In the genomic region with DNA sequence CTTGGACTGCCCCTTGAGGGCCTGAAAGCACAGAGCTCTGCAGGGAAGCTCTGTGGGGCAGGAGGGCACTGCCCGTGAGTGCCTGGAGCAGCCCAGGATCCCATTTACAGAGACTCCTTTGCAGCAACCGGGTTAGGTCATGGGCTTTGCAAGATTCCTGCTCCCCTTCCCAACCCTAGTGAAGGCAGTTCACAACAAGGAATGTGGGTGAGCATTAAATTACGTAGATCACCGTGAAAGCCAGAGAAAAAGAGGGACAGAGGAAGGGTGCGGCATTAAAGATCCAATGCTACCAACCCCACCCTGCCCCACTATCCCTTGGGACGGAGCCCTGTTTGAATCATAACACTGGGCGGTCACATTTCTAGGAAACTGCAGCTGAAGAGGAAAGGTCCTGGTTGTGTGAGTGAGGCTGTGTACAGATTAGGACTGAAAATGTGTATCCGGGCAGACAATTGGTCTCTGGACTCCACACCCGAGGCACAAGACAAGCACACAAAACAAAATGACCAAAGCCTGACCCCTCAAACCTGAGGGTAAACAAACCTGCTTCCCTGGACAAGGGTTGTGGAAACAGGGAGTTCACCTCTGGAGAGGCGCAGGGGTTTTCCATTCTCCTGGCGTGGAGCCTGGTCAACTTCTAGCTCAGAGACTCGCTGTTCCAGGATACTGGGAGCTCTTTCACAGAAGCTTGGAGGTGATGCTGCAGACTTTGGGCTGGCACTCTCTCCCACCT, we compare ENCODE assay signal across 1 cellular context.
TF ChIP-seq lines count a peak whose summit lies in the region.

No MANE protein-coding gene starts in this region.

TF ChIP-seq in GM23338, 12 proteins besides CTCF, POLR2A, EP300 and RAD21:
- no peak for TF ChIP-seq CREB1 (CRISPR knock-in tag; IDR thresholded peaks at IDR 0.05; ENCODE audit: low read depth)
- no peak for TF ChIP-seq JUNB (IDR thresholded peaks at IDR 0.05; ENCODE audit: unreplicated experiment)
- no peak for TF ChIP-seq NANOG (IDR thresholded peaks at IDR 0.05; ENCODE audit: borderline replicate concordance)
- TF ChIP-seq ZNF114 (CRISPR knock-in tag; IDR thresholded peaks at IDR 0.05) = no peak
- TF ChIP-seq EZH2phosphoT487 (IDR thresholded peaks at IDR 0.05; ENCODE audit: unreplicated experiment) = no peak
- TF ChIP-seq, protein P1, sequence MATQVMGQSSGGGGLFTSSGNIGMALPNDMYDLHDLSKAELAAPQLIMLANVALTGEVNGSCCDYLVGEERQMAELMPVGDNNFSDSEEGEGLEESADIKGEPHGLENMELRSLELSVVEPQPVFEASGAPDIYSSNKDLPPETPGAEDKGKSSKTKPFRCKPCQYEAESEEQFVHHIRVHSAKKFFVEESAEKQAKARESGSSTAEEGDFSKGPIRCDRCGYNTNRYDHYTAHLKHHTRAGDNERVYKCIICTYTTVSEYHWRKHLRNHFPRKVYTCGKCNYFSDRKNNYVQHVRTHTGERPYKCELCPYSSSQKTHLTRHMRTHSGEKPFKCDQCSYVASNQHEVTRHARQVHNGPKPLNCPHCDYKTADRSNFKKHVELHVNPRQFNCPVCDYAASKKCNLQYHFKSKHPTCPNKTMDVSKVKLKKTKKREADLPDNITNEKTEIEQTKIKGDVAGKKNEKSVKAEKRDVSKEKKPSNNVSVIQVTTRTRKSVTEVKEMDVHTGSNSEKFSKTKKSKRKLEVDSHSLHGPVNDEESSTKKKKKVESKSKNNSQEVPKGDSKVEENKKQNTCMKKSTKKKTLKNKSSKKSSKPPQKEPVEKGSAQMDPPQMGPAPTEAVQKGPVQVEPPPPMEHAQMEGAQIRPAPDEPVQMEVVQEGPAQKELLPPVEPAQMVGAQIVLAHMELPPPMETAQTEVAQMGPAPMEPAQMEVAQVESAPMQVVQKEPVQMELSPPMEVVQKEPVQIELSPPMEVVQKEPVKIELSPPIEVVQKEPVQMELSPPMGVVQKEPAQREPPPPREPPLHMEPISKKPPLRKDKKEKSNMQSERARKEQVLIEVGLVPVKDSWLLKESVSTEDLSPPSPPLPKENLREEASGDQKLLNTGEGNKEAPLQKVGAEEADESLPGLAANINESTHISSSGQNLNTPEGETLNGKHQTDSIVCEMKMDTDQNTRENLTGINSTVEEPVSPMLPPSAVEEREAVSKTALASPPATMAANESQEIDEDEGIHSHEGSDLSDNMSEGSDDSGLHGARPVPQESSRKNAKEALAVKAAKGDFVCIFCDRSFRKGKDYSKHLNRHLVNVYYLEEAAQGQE (IDR thresholded peaks at IDR 0.05; ENCODE audit: unreplicated experiment) = no peak
- TF ChIP-seq, protein P2, sequence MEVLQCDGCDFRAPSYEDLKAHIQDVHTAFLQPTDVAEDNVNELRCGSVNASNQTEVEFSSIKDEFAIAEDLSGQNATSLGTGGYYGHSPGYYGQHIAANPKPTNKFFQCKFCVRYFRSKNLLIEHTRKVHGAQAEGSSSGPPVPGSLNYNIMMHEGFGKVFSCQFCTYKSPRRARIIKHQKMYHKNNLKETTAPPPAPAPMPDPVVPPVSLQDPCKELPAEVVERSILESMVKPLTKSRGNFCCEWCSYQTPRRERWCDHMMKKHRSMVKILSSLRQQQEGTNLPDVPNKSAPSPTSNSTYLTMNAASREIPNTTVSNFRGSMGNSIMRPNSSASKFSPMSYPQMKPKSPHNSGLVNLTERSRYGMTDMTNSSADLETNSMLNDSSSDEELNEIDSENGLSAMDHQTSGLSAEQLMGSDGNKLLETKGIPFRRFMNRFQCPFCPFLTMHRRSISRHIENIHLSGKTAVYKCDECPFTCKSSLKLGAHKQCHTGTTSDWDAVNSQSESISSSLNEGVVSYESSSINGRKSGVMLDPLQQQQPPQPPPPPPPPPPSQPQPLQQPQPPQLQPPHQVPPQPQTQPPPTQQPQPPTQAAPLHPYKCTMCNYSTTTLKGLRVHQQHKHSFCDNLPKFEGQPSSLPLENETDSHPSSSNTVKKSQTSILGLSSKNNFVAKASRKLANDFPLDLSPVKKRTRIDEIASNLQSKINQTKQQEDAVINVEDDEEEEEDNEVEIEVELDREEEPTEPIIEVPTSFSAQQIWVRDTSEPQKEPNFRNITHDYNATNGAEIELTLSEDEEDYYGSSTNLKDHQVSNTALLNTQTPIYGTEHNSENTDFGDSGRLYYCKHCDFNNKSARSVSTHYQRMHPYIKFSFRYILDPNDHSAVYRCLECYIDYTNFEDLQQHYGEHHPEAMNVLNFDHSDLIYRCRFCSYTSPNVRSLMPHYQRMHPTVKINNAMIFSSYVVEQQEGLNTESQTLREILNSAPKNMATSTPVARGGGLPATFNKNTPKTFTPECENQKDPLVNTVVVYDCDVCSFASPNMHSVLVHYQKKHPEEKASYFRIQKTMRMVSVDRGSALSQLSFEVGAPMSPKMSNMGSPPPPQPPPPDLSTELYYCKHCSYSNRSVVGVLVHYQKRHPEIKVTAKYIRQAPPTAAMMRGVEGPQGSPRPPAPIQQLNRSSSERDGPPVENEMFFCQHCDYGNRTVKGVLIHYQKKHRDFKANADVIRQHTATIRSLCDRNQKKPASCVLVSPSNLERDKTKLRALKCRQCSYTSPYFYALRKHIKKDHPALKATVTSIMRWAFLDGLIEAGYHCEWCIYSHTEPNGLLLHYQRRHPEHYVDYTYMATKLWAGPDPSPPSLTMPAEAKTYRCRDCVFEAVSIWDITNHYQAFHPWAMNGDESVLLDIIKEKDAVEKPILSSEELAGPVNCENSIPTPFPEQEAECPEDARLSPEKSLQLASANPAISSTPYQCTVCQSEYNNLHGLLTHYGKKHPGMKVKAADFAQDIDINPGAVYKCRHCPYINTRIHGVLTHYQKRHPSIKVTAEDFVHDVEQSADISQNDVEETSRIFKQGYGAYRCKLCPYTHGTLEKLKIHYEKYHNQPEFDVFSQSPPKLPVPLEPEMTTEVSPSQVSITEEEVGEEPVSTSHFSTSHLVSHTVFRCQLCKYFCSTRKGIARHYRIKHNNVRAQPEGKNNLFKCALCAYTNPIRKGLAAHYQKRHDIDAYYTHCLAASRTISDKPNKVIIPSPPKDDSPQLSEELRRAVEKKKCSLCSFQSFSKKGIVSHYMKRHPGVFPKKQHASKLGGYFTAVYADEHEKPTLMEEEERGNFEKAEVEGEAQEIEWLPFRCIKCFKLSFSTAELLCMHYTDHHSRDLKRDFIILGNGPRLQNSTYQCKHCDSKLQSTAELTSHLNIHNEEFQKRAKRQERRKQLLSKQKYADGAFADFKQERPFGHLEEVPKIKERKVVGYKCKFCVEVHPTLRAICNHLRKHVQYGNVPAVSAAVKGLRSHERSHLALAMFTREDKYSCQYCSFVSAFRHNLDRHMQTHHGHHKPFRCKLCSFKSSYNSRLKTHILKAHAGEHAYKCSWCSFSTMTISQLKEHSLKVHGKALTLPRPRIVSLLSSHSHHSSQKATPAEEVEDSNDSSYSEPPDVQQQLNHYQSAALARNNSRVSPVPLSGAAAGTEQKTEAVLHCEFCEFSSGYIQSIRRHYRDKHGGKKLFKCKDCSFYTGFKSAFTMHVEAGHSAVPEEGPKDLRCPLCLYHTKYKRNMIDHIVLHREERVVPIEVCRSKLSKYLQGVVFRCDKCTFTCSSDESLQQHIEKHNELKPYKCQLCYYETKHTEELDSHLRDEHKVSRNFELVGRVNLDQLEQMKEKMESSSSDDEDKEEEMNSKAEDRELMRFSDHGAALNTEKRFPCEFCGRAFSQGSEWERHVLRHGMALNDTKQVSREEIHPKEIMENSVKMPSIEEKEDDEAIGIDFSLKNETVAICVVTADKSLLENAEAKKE (CRISPR knock-in tag; IDR thresholded peaks at IDR 0.05) = no peak
- no peak for TF ChIP-seq POLR2AphosphoS5 (IDR thresholded peaks at IDR 0.05; ENCODE audit: low read depth)
- no peak for TF ChIP-seq STAT1 (IDR thresholded peaks at IDR 0.05; ENCODE audit: unreplicated experiment)
TF ChIP-seq in GM23338: peak in this region for 0.
